In the genomic region with DNA sequence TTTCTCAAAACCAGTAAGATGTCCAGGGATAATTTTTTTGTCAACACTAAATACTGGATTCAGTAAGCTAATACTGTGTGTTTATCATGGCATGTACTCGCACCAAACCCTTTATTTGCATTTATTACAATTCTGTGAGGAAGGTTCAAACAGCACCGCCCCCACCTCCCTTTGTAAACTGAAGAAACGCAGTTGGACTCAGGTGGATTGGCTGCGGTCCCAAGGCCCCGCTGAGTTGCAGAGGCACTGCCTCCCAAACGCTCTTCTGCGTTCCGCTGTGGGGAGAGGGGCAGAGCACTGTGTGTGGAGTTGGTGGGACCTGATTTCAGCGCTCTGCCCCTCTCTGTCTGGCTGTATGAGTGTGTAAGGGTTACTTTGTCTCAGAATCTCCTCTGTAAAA, we compare ENCODE assay signal across 1 cellular context.
TF ChIP-seq lines count a peak whose summit lies in the region.

No MANE protein-coding gene starts in this region.

TF ChIP-seq in endothelial cell of umbilical vein, 7 proteins besides CTCF, POLR2A, EP300 and RAD21:
- TF ChIP-seq EZH2 (IDR thresholded peaks at IDR 0.05; ENCODE audit: borderline replicate concordance, low read depth, low read length, severe bottlenecking) = no peak
- TF ChIP-seq POLR2AphosphoS5 (IDR thresholded peaks at IDR 0.05; ENCODE audit: insufficient read depth, low read depth, low read length) = no peak
- no peak for TF ChIP-seq FOS (IDR thresholded peaks at IDR 0.05; ENCODE audit: borderline replicate concordance, insufficient read depth, low read length)
- TF ChIP-seq GATA2 (IDR thresholded peaks at IDR 0.05; ENCODE audit: insufficient read depth, insufficient read length, low read depth, low read length) = no peak
- TF ChIP-seq, protein P1, sequence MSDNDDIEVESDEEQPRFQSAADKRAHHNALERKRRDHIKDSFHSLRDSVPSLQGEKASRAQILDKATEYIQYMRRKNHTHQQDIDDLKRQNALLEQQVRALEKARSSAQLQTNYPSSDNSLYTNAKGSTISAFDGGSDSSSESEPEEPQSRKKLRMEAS (IDR thresholded peaks at IDR 0.05; ENCODE audit: insufficient read depth, insufficient read length) = no peak
